Comparison of ENCODE assay signal across 1 cellular context in the genomic region with DNA sequence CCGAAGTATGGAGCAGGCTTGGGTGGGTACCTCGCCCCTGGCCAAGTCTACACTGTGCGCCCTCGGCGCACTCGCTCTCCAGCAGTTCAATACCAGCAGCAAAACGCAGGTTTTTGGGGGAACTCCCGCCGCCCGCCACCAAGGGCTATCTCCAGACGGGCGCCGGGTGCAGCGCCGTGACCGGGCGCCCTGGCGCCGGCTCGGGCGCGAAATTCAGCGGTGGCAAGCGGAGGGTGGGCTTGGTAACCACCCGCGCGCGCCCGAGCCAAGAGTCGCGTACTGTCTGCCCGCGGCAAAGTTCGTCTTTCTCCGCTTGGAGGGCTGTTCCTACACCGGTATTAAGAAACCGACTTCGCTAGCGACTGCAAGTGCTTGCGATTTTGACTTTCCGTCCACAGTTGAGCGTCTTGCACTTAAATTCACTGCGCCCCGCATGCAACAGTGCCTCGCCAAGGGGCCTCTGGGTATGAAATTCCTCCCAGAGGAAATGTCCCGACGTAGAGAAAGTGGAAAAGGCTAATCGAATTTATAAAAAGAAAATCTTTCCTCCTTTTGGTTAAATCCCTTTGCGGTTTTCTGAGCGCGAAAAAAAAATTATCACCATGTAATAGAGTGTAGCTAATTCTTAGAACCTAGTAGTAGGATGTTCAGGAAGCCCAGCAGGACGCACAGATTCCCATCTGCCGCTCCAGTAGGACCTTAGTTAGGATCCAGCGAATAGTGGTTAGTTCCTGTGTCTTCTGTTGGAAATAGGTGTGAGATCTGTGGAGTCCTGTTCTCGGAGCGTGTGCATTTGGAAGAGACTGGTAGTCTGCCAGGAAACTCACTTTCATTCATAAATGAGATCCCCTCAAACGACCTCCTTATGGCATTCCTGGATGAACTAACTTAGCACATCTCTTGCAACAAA.
TF ChIP-seq lines count a peak whose summit lies in the region.

No MANE protein-coding gene starts in this region.

TF ChIP-seq in WTC11, 78 proteins besides CTCF, POLR2A, EP300 and RAD21 (continued from another document):
- TF ChIP-seq, protein P1, sequence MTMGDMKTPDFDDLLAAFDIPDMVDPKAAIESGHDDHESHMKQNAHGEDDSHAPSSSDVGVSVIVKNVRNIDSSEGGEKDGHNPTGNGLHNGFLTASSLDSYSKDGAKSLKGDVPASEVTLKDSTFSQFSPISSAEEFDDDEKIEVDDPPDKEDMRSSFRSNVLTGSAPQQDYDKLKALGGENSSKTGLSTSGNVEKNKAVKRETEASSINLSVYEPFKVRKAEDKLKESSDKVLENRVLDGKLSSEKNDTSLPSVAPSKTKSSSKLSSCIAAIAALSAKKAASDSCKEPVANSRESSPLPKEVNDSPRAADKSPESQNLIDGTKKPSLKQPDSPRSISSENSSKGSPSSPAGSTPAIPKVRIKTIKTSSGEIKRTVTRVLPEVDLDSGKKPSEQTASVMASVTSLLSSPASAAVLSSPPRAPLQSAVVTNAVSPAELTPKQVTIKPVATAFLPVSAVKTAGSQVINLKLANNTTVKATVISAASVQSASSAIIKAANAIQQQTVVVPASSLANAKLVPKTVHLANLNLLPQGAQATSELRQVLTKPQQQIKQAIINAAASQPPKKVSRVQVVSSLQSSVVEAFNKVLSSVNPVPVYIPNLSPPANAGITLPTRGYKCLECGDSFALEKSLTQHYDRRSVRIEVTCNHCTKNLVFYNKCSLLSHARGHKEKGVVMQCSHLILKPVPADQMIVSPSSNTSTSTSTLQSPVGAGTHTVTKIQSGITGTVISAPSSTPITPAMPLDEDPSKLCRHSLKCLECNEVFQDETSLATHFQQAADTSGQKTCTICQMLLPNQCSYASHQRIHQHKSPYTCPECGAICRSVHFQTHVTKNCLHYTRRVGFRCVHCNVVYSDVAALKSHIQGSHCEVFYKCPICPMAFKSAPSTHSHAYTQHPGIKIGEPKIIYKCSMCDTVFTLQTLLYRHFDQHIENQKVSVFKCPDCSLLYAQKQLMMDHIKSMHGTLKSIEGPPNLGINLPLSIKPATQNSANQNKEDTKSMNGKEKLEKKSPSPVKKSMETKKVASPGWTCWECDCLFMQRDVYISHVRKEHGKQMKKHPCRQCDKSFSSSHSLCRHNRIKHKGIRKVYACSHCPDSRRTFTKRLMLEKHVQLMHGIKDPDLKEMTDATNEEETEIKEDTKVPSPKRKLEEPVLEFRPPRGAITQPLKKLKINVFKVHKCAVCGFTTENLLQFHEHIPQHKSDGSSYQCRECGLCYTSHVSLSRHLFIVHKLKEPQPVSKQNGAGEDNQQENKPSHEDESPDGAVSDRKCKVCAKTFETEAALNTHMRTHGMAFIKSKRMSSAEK (CRISPR knock-in tag; IDR thresholded peaks at IDR 0.05; ENCODE audit: borderline replicate concordance): no peak
- TF ChIP-seq, protein P2, sequence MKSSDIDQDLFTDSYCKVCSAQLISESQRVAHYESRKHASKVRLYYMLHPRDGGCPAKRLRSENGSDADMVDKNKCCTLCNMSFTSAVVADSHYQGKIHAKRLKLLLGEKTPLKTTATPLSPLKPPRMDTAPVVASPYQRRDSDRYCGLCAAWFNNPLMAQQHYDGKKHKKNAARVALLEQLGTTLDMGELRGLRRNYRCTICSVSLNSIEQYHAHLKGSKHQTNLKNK (CRISPR knock-in tag; IDR thresholded peaks at IDR 0.05): no peak
- no peak for TF ChIP-seq SMAD3 (CRISPR knock-in tag; IDR thresholded peaks at IDR 0.05; ENCODE audit: borderline replicate concordance)
